Comparison of ENCODE assay signal across 8 cellular contexts in the genomic region with DNA sequence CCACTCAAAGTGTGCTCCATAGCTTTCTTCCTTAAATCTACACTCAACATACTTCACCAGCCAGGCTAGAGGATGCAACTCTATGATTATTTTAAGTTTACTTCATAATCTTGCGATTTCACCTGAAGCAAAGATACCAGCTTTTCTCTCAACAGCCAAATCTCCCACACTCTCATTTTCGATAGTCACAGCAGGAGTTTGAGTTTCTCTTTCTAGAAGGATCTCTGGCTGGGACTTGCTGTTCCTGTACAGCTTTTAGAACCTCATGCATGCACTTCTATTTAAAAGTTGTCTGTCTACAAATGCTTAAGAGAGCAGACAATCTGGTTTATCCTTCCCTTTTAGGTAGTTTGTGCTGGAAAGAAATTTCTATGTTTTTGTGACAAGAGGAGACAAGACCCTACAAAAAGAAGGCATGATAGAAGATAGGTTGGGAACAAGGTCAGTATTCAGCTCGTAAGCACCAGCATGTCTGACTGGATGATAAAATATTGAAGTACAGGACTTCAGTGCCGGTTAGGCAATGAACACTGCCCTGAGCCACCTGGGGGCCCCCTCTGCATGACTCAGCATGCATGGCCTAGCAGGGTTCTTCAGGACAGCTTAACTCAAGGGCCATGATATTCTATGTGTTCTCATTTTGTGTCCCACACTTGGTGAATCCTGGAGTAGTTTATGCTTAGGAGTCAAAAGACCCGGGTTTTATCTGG.
A peak's percentile ranks its signal among the peaks of the same experiment; 100 is the strongest.
DNase-seq lines count a peak whose midpoint lies in the region; ATAC-seq, FAIRE-seq and TF ChIP-seq lines count a peak whose summit lies in the region.

No MANE protein-coding gene starts in this region.

- in situ Hi-C loops in SK-MEL-5 (cut with HindIII; ENCODE audit: low pct_unique_long_range_greater_than_20kb, low sequenced_read_pairs) = no loop called here

- DNase-seq in A172 (ENCODE audit: low spot score) (peak; percentile 62), GM12891 (ENCODE audit: insufficient read length, low spot score) (no peak), SK-MEL-5 (ENCODE audit: low read depth, low spot score) (peak; percentile 0), kidney tubule cell (ENCODE audit: low spot score) (peak; percentile 46), putamen (ENCODE audit: low spot score) (no peak), cerebellum (ENCODE audit: low spot score) (no peak)

- peak; percentile 49 for ATAC-seq in HG03135 (IDR thresholded peaks at IDR 0.05; ENCODE audit: unreplicated experiment)
- ATAC-seq in GM18520 (IDR thresholded peaks at IDR 0.05; ENCODE audit: unreplicated experiment) = no peak

- peak; percentile 39; the same call in 1 of the 2 replicates for TF ChIP-seq POLR2A in GM12891 (IDR thresholded peaks at IDR 0.05; ENCODE audit: low read depth, low read length)

- FAIRE-seq in GM12891 (lab: Jason Lieb, UNC) = peak; percentile 99

TF ChIP-seq in GM12891, 5 proteins besides CTCF, POLR2A, EP300 and RAD21:
- TF ChIP-seq POU2F2 (IDR thresholded peaks at IDR 0.05; ENCODE audit: low read depth, low read length) = no peak
- no peak for TF ChIP-seq TAF1 (IDR thresholded peaks at IDR 0.05; ENCODE audit: low read depth, low read length)
- TF ChIP-seq SPI1 (IDR thresholded peaks at IDR 0.05; ENCODE audit: low read depth, low read length) = no peak

Comparison
In these comparisons a context has a peak if more than half of its experiments do, and no peak if none do; other contexts are left out.
1. DNase-seq: peak in A172 (single experiment), SK-MEL-5 (single experiment) and kidney tubule cell (single experiment); none in GM12891 (single experiment), putamen (single experiment) and cerebellum (single experiment).